In genomic region chr11:60989108-60989650, GRCh38 we compare ENCODE assay signal across 14 cellular contexts. TPM values are rescaled to one million over a fixed set of nuclear protein-coding genes. Genes with fewer than 3 reads are reported as not detected.
DNase-seq lines count a peak whose midpoint lies in the region; ATAC-seq and TF ChIP-seq lines count a peak whose summit lies in the region.
"Had no signal": no experiment of that assay in that cellular context is flagged by ENCODE, and none has a peak within 500 bp of the region (broad histone marks: within the 10 kb centered on the region; RNA-seq: fewer than 3 reads in every experiment).

No MANE protein-coding gene starts in this region.

- H3K4me3 ChIP-seq in spleen (no peak overlapping the region), SJCRH30 (no peak overlapping the region)
- H3K4me3 ChIP-seq: cardiac muscle cell had no signal

- intact Hi-C loops in spleen (cut with DNase I; ENCODE audit: low total_unique reads) = no loop called here

- peak; percentile 33 for DNase-seq in activated T-cell treated with anti-CD3 and anti-CD28 coated beads, Interleukin-2, amount 50 U/mL, for 1 hour
- DNase-seq in activated T-cell treated with anti-CD3 and anti-CD28 coated beads for 4 hours (no peak), NAMALWA (ENCODE audit: low spot score) (peak; percentile 13), spleen (no peak), mucosa of gallbladder (ENCODE audit: low spot score) (no peak), SW 1271 (lab: John Stamatoyannopoulos, UW) (no peak), SJCRH30 (no peak)
- DNase-seq: NCI-H146, NCI-H524 had no signal

- no peaks in the 10 kb centered on the region for H3K9me3 ChIP-seq in spleen
- no peaks in the 10 kb centered on the region for H3K9me3 ChIP-seq in SJCRH30 (replicated peaks)

- H3K27ac Mint-ChIP-seq in activated T-helper 17 cell treated with anti-CD3 and anti-CD28 coated beads, Interleukin-2, amount 50 U/mL, for 72 hours = peak overlapping the region; percentile 99

- no peaks in the 10 kb centered on the region for H3K9me3 Mint-ChIP-seq in activated T-helper 17 cell treated with anti-CD3 and anti-CD28 coated beads, Interleukin-2, amount 50 U/mL, for 72 hours

- no peaks in the 10 kb centered on the region for H3K27me3 Mint-ChIP-seq in activated T-helper 17 cell treated with anti-CD3 and anti-CD28 coated beads, Interleukin-2, amount 50 U/mL, for 72 hours

- H3K27me3 ChIP-seq in spleen (replicated peaks in 1 of 7) (no peaks in the 10 kb centered on the region), SJCRH30 (no peaks in the 10 kb centered on the region)
- H3K27me3 ChIP-seq: cardiac muscle cell had no signal

- ATAC-seq in activated T-helper 17 cell treated with anti-CD3 and anti-CD28 coated beads, Interleukin-2, amount 50 U/mL, for 72 hours (replicated peaks) = no peak

- no peaks in the 10 kb centered on the region for H3K36me3 ChIP-seq in spleen
- no peaks in the 10 kb centered on the region for H3K36me3 ChIP-seq in SJCRH30
- H3K36me3 ChIP-seq: cardiac muscle cell had no signal

- TF ChIP-seq POLR2A in spleen (IDR thresholded peaks at IDR 0.05) = no peak

- peak overlapping the region; percentile 93 for H3K4me3 Mint-ChIP-seq in activated T-helper 17 cell treated with anti-CD3 and anti-CD28 coated beads, Interleukin-2, amount 50 U/mL, for 72 hours

- H3K36me3 Mint-ChIP-seq in activated T-helper 17 cell treated with anti-CD3 and anti-CD28 coated beads, Interleukin-2, amount 50 U/mL, for 72 hours (ENCODE audit: low read depth) = peaks cover 100% of the 10 kb centered on the region

- no peak for TF ChIP-seq CTCF in spleen (IDR thresholded peaks at IDR 0.05 in 8 of 11, conservative IDR thresholded peaks at IDR 0.05 in 3 of 11)

- H3K4me1 ChIP-seq in spleen (peaks cover 8 to 82% (median 42%) of the 10 kb centered on the region in 6 donors), SJCRH30 (no peaks in the 10 kb centered on the region)

- 44 to 63% (median 49%) methylated on average over 12 of the region's 12 CpGs for WGBS in spleen, 5 donors

- peak overlapping the region in 7 of 8 donors; percentile 15 to 88 (median 54) for H3K27ac ChIP-seq in spleen
- H3K27ac ChIP-seq in SJCRH30 = no peak overlapping the region
- H3K27ac ChIP-seq: cardiac muscle cell had no signal

- H3K4me1 Mint-ChIP-seq in activated T-helper 17 cell treated with anti-CD3 and anti-CD28 coated beads, Interleukin-2, amount 50 U/mL, for 72 hours = peaks cover 56% of the 10 kb centered on the region

RNA-seq across cellular contexts. Expression of gene CD6, which starts 17.7 kb away (rescaled TPM):
- 100 to 1,000 TPM; 254 to 438 TPM for total RNA-seq in activated T-helper 17 cell treated with anti-CD3 and anti-CD28 coated beads, Interleukin-2, amount 50 U/mL, for 72 hours
- total RNA-seq in spleen = 10 to 100 TPM; 13.4 to 47.6 (median 31.4) TPM
- polyA plus RNA-seq in spleen = 10 to 100 TPM; 10.9 to 21.8 (median 20.3) TPM
- total RNA-seq in mucosa of gallbladder = 5.3 TPM
- total RNA-seq in SJCRH30 (2014; rRNA removed; shearing (Covaris generic)) = not detected in 2 replicates
- total RNA-seq: endothelial cell of umbilical vein, pulmonary artery endothelial cell had no signal
- polyA plus RNA-seq: AG04450, cardiac muscle cell, endothelial cell of umbilical vein had no signal

RNA-seq across cellular contexts. Expression of gene SLC15A3, which starts 37.2 kb away (rescaled TPM):
- total RNA-seq in activated T-helper 17 cell treated with anti-CD3 and anti-CD28 coated beads, Interleukin-2, amount 50 U/mL, for 72 hours = 1 to 10 TPM; 1.0 to 1.3 TPM
- total RNA-seq in spleen (100 to 1,000 TPM in 4 of 7 donors, 10 to 100 TPM in 3; 62.9 to 133 (median 114) TPM), mucosa of gallbladder (23.2 TPM)
- polyA plus RNA-seq in spleen = 100 to 1,000 TPM in 2 of 3 donors, 10 to 100 TPM in 1; 83.8 to 139 (median 115) TPM
- total RNA-seq in SJCRH30 (2014; rRNA removed; shearing (Covaris generic)) = 1.0 and 1.6 TPM in 2 replicates
- polyA plus RNA-seq: cardiac muscle cell had no signal

Comparison
In these comparisons a context has a peak if more than half of its experiments do, and no peak if none do; other contexts are left out.
1. DNase-seq: peak in activated T-cell treated with anti-CD3 and anti-CD28 coated beads, Interleukin-2, amount 50 U/mL, for 1 hour (single experiment) and NAMALWA (single experiment); none in activated T-cell treated with anti-CD3 and anti-CD28 coated beads for 4 hours (single experiment), spleen (single experiment), mucosa of gallbladder (single experiment), SW 1271 (0 of 2) and SJCRH30 (0 of 2).
2. RNA of gene CD6, which starts 17.7 kb away (total RNA-seq): 254 to 438 TPM in activated T-helper 17 cell treated with anti-CD3 and anti-CD28 coated beads, Interleukin-2, amount 50 U/mL, for 72 hours; 13.4 to 47.6 TPM in spleen, 5.3 TPM in mucosa of gallbladder (single experiment) and not detected in SJCRH30; every median in the first group is over 4 times any median in the second.